1 cellular context compared by ENCODE assay signal in genomic region chr4:114287079-114287696, GRCh38.
A peak's percentile ranks its signal among the peaks of the same experiment; 100 is the strongest.
TF ChIP-seq lines count a peak whose summit lies in the region.

No MANE protein-coding gene starts in this region.

TF ChIP-seq in HepG2, 621 proteins besides CTCF, POLR2A, EP300 and RAD21 (continued from another document and continues in another):
- TF ChIP-seq ZNF646 (CRISPR knock-in tag; IDR thresholded peaks at IDR 0.05) (no peak), FOXA1 (IDR thresholded peaks at IDR 0.05) (no peak), FOXA1 (CRISPR knock-in tag; IDR thresholded peaks at IDR 0.05) (peak; percentile 82), NFKB2 (CRISPR knock-in tag; IDR thresholded peaks at IDR 0.05; ENCODE audit: borderline replicate concordance) (no peak), FOXP1 (IDR thresholded peaks at IDR 0.05) (no peak), FOXP1 (CRISPR knock-in tag; IDR thresholded peaks at IDR 0.05) (peak; percentile 75), HNF1B (CRISPR knock-in tag; IDR thresholded peaks at IDR 0.05) (0 out of 2 replicates have a peak, but pooled peaks have one; percentile 35), REPIN1 (CRISPR knock-in tag; IDR thresholded peaks at IDR 0.05; ENCODE audit: borderline replicate concordance, low read depth) (peak; percentile 49; the same call in 1 of the 2 replicates), NCOA2 (CRISPR knock-in tag; IDR thresholded peaks at IDR 0.05) (peak; percentile 23; the same call in 1 of the 2 replicates), ELF3 (CRISPR knock-in tag; IDR thresholded peaks at IDR 0.05) (peak; percentile 58; the same call in 1 of the 2 replicates), ZNF430 (CRISPR knock-in tag; IDR thresholded peaks at IDR 0.05) (no peak), ZNF512B (CRISPR knock-in tag; IDR thresholded peaks at IDR 0.05; ENCODE audit: borderline replicate concordance) (no peak), FOSL2 (CRISPR knock-in tag; IDR thresholded peaks at IDR 0.05) (peak; percentile 37), ZNF136 (CRISPR knock-in tag; IDR thresholded peaks at IDR 0.05; ENCODE audit: low read depth) (no peak), NR1H2 (CRISPR knock-in tag; IDR thresholded peaks at IDR 0.05; ENCODE audit: borderline replicate concordance, low read depth) (no peak), RBM39 (IDR thresholded peaks at IDR 0.05; ENCODE audit: low read depth, low read length, poor library complexity, severe bottlenecking) (no peak), ZBTB33 (CRISPR knock-in tag; IDR thresholded peaks at IDR 0.05) (no peak), ZNF784 (CRISPR knock-in tag; IDR thresholded peaks at IDR 0.05; ENCODE audit: borderline replicate concordance) (0 out of 2 replicates have a peak, but pooled peaks have one; percentile 26), SALL2 (CRISPR knock-in tag; IDR thresholded peaks at IDR 0.05) (no peak), SAP130 (CRISPR knock-in tag; IDR thresholded peaks at IDR 0.05; ENCODE audit: low read depth) (peak; percentile 18; the same call in 1 of the 2 replicates), ZNF451 (CRISPR knock-in tag; IDR thresholded peaks at IDR 0.05) (no peak), NFAT5 (CRISPR knock-in tag; IDR thresholded peaks at IDR 0.05) (no peak), SKI (IDR thresholded peaks at IDR 0.05; ENCODE audit: partially characterized antibody) (peak; percentile 44), MYPOP (CRISPR knock-in tag; IDR thresholded peaks at IDR 0.05) (no peak), MLXIP (CRISPR knock-in tag; IDR thresholded peaks at IDR 0.05; ENCODE audit: borderline replicate concordance) (no peak), ZNF883 (CRISPR knock-in tag; IDR thresholded peaks at IDR 0.05; ENCODE audit: not compliant biosample characterization) (no peak), ZNF770 (CRISPR knock-in tag; IDR thresholded peaks at IDR 0.05) (no peak)
